Comparison of ENCODE assay signal across 24 cellular contexts in genomic region chr13:90003566-90003965, GRCh38.
"Had no signal": no experiment of that assay in that cellular context is flagged by ENCODE, and none has a peak within 500 bp of the region (broad histone marks: within the 10 kb centered on the region; RNA-seq: fewer than 3 reads in every experiment).

No MANE protein-coding gene starts in this region.

- H2AFZ ChIP-seq: neural progenitor cell had no signal

- H3K4me3 ChIP-seq: left ventricle myocardium inferior, lung, neural progenitor cell, ovary, right atrium auricular region, right lobe of liver, smooth muscle cell, testis, thyroid gland, transverse colon, upper lobe of left lung, vagina had no signal

- H3K9me3 ChIP-seq: ovary, right lobe of liver, testis, thyroid gland, vagina had no signal

- ATAC-seq: natural killer cell; right lobe of liver; stimulated activated memory B cell treated with anti-CD40 and anti-IgM and Interleukin-4, amounts not matched to agents 10 μg/mL and 1 μg/mL and 100 μg/mL, for 72 hours; stimulated activated naive CD8-positive, alpha-beta T cell treated with anti-CD3 and anti-CD28 coated beads, Interleukin-15, amount 100 ng/mL, for 72 hours had no signal

- H3K4me2 ChIP-seq: neural progenitor cell, smooth muscle cell had no signal

- H3K9ac ChIP-seq: neural progenitor cell had no signal

- H3K4me1 ChIP-seq: left ventricle myocardium inferior, neural progenitor cell, right atrium auricular region, right lobe of liver, testis, thyroid gland, transverse colon, upper lobe of left lung, vagina had no signal

- DNase-seq: islet precursor cell; left ventricle myocardium inferior; mesendoderm; naive B cell; natural killer cell; nephron progenitor cell; ovary; right lobe of liver; stimulated activated CD4-positive, alpha-beta T cell treated with anti-CD3 and anti-CD28 coated beads, Interleukin-1b, Interleukin-23, amount 100 ng/mL, for 48 hours; stimulated activated CD4-positive, alpha-beta T cell treated with anti-CD3 and anti-CD28 coated beads, Interleukin-2, amount 100 ng/mL, for 48 hours; stimulated activated CD4-positive, alpha-beta T cell treated with anti-CD3 and anti-CD28 coated beads, Interleukin-4, amount 100 ng/mL, for 4 hours; stimulated activated CD8-positive, alpha-beta memory T cell treated with anti-CD3 and anti-CD28 coated beads, Interleukin-4, amount 100 ng/mL, for 48 hours; stimulated activated naive CD4-positive, alpha-beta T cell treated with Interleukin-2 at 50 U/mL for 16 hours; stimulated activated naive CD8-positive, alpha-beta T cell treated with anti-CD3 and anti-CD28 coated beads, Interleukin-15, amount 100 ng/mL, for 72 hours; testis; thyroid gland; transverse colon; upper lobe of left lung had no signal

- H3K27ac ChIP-seq: left ventricle myocardium inferior, neural progenitor cell, ovary, right atrium auricular region, right lobe of liver, testis, thyroid gland, transverse colon, upper lobe of left lung, vagina had no signal

- H3K36me3 ChIP-seq: left ventricle myocardium inferior, neural progenitor cell, ovary, right atrium auricular region, right lobe of liver, thyroid gland, transverse colon, upper lobe of left lung, vagina had no signal

- H3K27me3 ChIP-seq: neural progenitor cell, ovary, right atrium auricular region, right lobe of liver, testis, thyroid gland, transverse colon, upper lobe of left lung, vagina had no signal
